Comparison of ENCODE assay signal across 8 cellular contexts in genomic region chr5:107388111-107388861, GRCh38.
DNase-seq lines count a peak whose midpoint lies in the region; ATAC-seq and TF ChIP-seq lines count a peak whose summit lies in the region.

No MANE protein-coding gene starts in this region.

- ATAC-seq in HG02852 (IDR thresholded peaks at IDR 0.05; ENCODE audit: unreplicated experiment): peak; percentile 65
- ATAC-seq in gastrocnemius medialis: peak; percentile 85 to 91

- no peak overlapping the region for H3K9ac ChIP-seq in endocrine pancreas (ENCODE audit: control insufficient read depth, insufficient read depth, low read length)

- TF ChIP-seq POLR2A in gastrocnemius medialis (IDR thresholded peaks at IDR 0.05) (no peak), erythroblast (IDR thresholded peaks at IDR 0.05; ENCODE audit: low read length) (no peak)

- no peak for TF ChIP-seq CTCF in gastrocnemius medialis (IDR thresholded peaks at IDR 0.05 in 4 of 5, conservative IDR thresholded peaks at IDR 0.05 in 1 of 5)

- H3K27me3 ChIP-seq in endocrine pancreas (ENCODE audit: control insufficient read depth, insufficient read depth, low read length): no peaks in the 10 kb centered on the region
- no peaks in the 10 kb centered on the region for H3K27me3 ChIP-seq in gastrocnemius medialis

- no peaks in the 10 kb centered on the region for H3K36me3 ChIP-seq in endocrine pancreas (ENCODE audit: control insufficient read depth, insufficient read depth, low read length)
- H3K36me3 ChIP-seq in gastrocnemius medialis: no peaks in the 10 kb centered on the region

- peak overlapping the region in 3 of 4 donors; percentile 15 to 60 (median 24) for H3K27ac ChIP-seq in gastrocnemius medialis

- DNase-seq in activated CD4-positive, alpha-beta T cell treated with anti-CD3 and anti-CD28 coated beads, Interleukin-2, amount 10 ng/mL, durations not matched to agents 7 days and 5 days: peak; percentile 7
- DNase-seq in activated CD4-positive, alpha-beta T cell treated with anti-CD3 and anti-CD28 coated beads for 1 hour: no peak
- DNase-seq in NOMO-1 (lab: John Stamatoyannopoulos, UW; ENCODE audit: unreplicated experiment in 2 of 2) (peak; percentile 37 to 73), gastrocnemius medialis (no peak), erythroblast (lab: John Stamatoyannopoulos, UW) (no peak)
- DNase-seq in stimulated activated CD4-positive, alpha-beta T cell treated with anti-CD3 and anti-CD28 coated beads, Interleukin-15, amount 100 ng/mL, for 24 hours: no peak

- CTCF ChIA-PET in activated CD4-positive, alpha-beta T cell treated with anti-CD3 and anti-CD28 coated beads, Interleukin-2, amount 10 ng/mL, durations not matched to agents 7 days and 5 days (lab: Charles Lee): no interaction called here

- intact Hi-C loops in gastrocnemius medialis (cut with DNase I; ENCODE audit: low total_unique reads): loop anchor here (5.0 kb wide), 1 partner anchor 184 kb away; no protein-coding TSS in a partner anchor

- H3K9me3 ChIP-seq in endocrine pancreas (ENCODE audit: control insufficient read depth, low read length): no peaks in the 10 kb centered on the region
- H3K9me3 ChIP-seq in gastrocnemius medialis: no peaks in the 10 kb centered on the region

- no peaks in the 10 kb centered on the region for H3K36me3 Mint-ChIP-seq in activated CD4-positive, alpha-beta T cell treated with anti-CD3 and anti-CD28 coated beads, Interleukin-2, amount 10 ng/mL, durations not matched to agents 7 days and 5 days (ENCODE audit: low read depth)

- H3K4me3 ChIP-seq in endocrine pancreas (ENCODE audit: control insufficient read depth, insufficient read depth, low read length) (peak overlapping the region; percentile 32), gastrocnemius medialis (no peak overlapping the region)

- peak overlapping the region; percentile 62 for H3K27ac Mint-ChIP-seq in activated CD4-positive, alpha-beta T cell treated with anti-CD3 and anti-CD28 coated beads, Interleukin-2, amount 10 ng/mL, durations not matched to agents 7 days and 5 days

- POLR2A ChIA-PET in activated CD4-positive, alpha-beta T cell treated with anti-CD3 and anti-CD28 coated beads, Interleukin-2, amount 10 ng/mL, durations not matched to agents 7 days and 5 days (lab: Charles Lee): no interaction called here

- H3K4me1 ChIP-seq in endocrine pancreas (ENCODE audit: control insufficient read depth, insufficient read depth, low read length) (peaks cover 20% of the 10 kb centered on the region), gastrocnemius medialis (peaks cover 19 to 21% of the 10 kb centered on the region in 2 donors)

- peak overlapping the region; percentile 9 for H3K4me3 Mint-ChIP-seq in activated CD4-positive, alpha-beta T cell treated with anti-CD3 and anti-CD28 coated beads, Interleukin-2, amount 10 ng/mL, durations not matched to agents 7 days and 5 days

- H3K4me1 Mint-ChIP-seq in activated CD4-positive, alpha-beta T cell treated with anti-CD3 and anti-CD28 coated beads, Interleukin-2, amount 10 ng/mL, durations not matched to agents 7 days and 5 days: peaks cover 27% of the 10 kb centered on the region

- in situ Hi-C loops in gastrocnemius medialis (cut with MboI; ENCODE audit: low sequenced_read_pairs in 4 of 4): no loop called here

- H3K9me3 Mint-ChIP-seq in activated CD4-positive, alpha-beta T cell treated with anti-CD3 and anti-CD28 coated beads, Interleukin-2, amount 10 ng/mL, durations not matched to agents 7 days and 5 days: no peaks in the 10 kb centered on the region

- peaks cover 3% of the 10 kb centered on the region for H3K27me3 Mint-ChIP-seq in activated CD4-positive, alpha-beta T cell treated with anti-CD3 and anti-CD28 coated beads, Interleukin-2, amount 10 ng/mL, durations not matched to agents 7 days and 5 days

Comparison
In these comparisons a context has a peak if more than half of its experiments do, and no peak if none do; other contexts are left out.
1. DNase-seq: peak in activated CD4-positive, alpha-beta T cell treated with anti-CD3 and anti-CD28 coated beads, Interleukin-2, amount 10 ng/mL, durations not matched to agents 7 days and 5 days (single experiment) and NOMO-1 (2 of 2); none in activated CD4-positive, alpha-beta T cell treated with anti-CD3 and anti-CD28 coated beads for 1 hour (single experiment), gastrocnemius medialis (0 of 2), erythroblast (0 of 2) and stimulated activated CD4-positive, alpha-beta T cell treated with anti-CD3 and anti-CD28 coated beads, Interleukin-15, amount 100 ng/mL, for 24 hours (single experiment).